Comparison of ENCODE assay signal across 26 cellular contexts in the genomic region with DNA sequence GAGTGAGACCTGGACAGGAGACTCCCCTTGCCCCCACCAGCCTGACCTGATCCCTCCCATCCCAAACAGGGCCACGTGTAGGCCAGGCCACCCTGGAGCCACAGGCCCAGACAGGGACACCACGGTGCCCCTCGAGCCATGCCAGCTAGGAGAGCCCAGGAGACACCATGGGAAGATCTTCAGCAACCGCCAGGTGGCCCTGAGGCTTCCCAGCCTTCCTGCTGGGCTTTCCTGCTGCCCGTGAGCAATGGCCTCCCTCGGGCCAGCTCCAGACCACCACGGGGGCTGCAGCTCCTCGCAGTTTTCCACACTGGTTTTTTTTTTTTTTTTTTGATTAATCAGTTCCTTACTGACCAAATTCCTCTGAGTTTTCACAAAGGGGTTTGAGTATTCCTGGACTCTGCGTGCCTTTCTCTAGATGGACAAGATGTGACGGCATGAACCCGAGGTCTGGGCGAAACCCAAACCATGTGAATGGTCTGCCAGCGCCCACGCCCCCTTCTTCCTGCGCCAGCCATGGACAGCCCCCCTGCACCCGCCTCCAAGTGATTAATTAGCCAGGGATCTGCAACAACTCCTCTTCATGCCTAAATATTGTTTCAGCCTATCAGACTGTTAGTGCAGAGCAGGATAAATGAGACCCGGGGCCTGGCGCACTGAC. TPM values are rescaled to one million over a fixed set of nuclear protein-coding genes. Genes with fewer than 3 reads are reported as not detected.
DNase-seq lines count a peak whose midpoint lies in the region; ATAC-seq and TF ChIP-seq lines count a peak whose summit lies in the region.
"Had no signal": no experiment of that assay in that cellular context is flagged by ENCODE, and none has a peak within 500 bp of the region (broad histone marks: within the 10 kb centered on the region; RNA-seq: fewer than 3 reads in every experiment).

No MANE protein-coding gene starts in this region.

- no peaks in the 10 kb centered on the region for H3K27me3 Mint-ChIP-seq in activated CD8-positive, alpha-beta memory T cell treated with anti-CD3 and anti-CD28 coated beads, Interleukin-2, amount 10 ng/mL, durations not matched to agents 7 days and 5 days
- no peaks in the 10 kb centered on the region for H3K27me3 Mint-ChIP-seq in natural killer cell (ENCODE audit: low read depth in 2 of 2)
- H3K27me3 Mint-ChIP-seq: activated naive CD4-positive, alpha-beta T cell treated with anti-CD3 and anti-CD28 coated beads, Interleukin-2, amount 10 ng/mL, durations not matched to agents 7 days and 5 days; activated T-helper 17 cell treated with anti-CD3 and anti-CD28 coated beads, Interleukin-2, amount 50 U/mL, for 72 hours; CD4-positive, alpha-beta T cell; stimulated activated naive B cell treated with anti-CD40 and anti-IgM and Interleukin-4, amounts not matched to agents 10 μg/mL and 1 μg/mL and 100 μg/mL, for 72 hours; type B pancreatic cell had no signal

- TF ChIP-seq CTCF in VCaP (conservative IDR thresholded peaks at IDR 0.05) (peak; percentile 11; the same call in 1 of the 2 replicates), hepatocyte (IDR thresholded peaks at IDR 0.05; ENCODE audit: poor library complexity) (no peak), spleen (IDR thresholded peaks at IDR 0.05 in 8 of 11, conservative IDR thresholded peaks at IDR 0.05 in 3 of 11) (peak in 4 of 11 experiments; percentile 4 to 27 (median 14)), natural killer cell (IDR thresholded peaks at IDR 0.05) (no peak)

- DNase-seq in Right ventricle myocardium superior (peak; percentile 28), cardiac septum (ENCODE audit: low spot score) (no peak), hepatocyte (ENCODE audit: low spot score) (peak; percentile 2), spleen (peak; percentile 54), islet precursor cell (no peak), natural killer cell (no peak)
- no peak for DNase-seq in activated CD8-positive, alpha-beta memory T cell treated with anti-CD3 and anti-CD28 coated beads, Interleukin-2, amount 10 ng/mL, durations not matched to agents 7 days and 5 days
- DNase-seq: activated CD4-positive, alpha-beta T cell treated with anti-CD3 and anti-CD28 coated beads for 4 hours; activated CD8-positive, alpha-beta T cell treated with anti-CD3 and anti-CD28 coated beads, Interleukin-2, amount 10 ng/mL, durations not matched to agents 7 days and 5 days; adrenal gland; CD4-positive, alpha-beta T cell; NCI-H1436; NCI-H2081; SIG-M5; stimulated activated CD4-positive, alpha-beta T cell treated with anti-CD3 and anti-CD28 coated beads, Interleukin-15, amount 100 ng/mL, for 24 hours; stimulated activated naive B cell treated with anti-CD40 and anti-IgM and Interleukin-4, amounts not matched to agents 10 μg/mL and 1 μg/mL and 100 μg/mL, for 72 hours; substantia nigra had no signal

- H3K4me1 Mint-ChIP-seq in activated CD8-positive, alpha-beta memory T cell treated with anti-CD3 and anti-CD28 coated beads, Interleukin-2, amount 10 ng/mL, durations not matched to agents 7 days and 5 days: no peaks in the 10 kb centered on the region
- H3K4me1 Mint-ChIP-seq in natural killer cell: no peaks in the 10 kb centered on the region
- H3K4me1 Mint-ChIP-seq: activated naive CD4-positive, alpha-beta T cell treated with anti-CD3 and anti-CD28 coated beads, Interleukin-2, amount 10 ng/mL, durations not matched to agents 7 days and 5 days; stimulated activated naive B cell treated with anti-CD40 and anti-IgM and Interleukin-4, amounts not matched to agents 10 μg/mL and 1 μg/mL and 100 μg/mL, for 72 hours had no signal

- no peaks in the 10 kb centered on the region for H3K9me3 ChIP-seq in hepatocyte (ENCODE audit: low read depth)
- no peaks in the 10 kb centered on the region for H3K9me3 ChIP-seq in spleen
- H3K9me3 ChIP-seq: adrenal gland, left lung, psoas muscle had no signal

- H2AFZ ChIP-seq in hepatocyte: no peak overlapping the region

- H3K36me3 Mint-ChIP-seq in activated CD8-positive, alpha-beta memory T cell treated with anti-CD3 and anti-CD28 coated beads, Interleukin-2, amount 10 ng/mL, durations not matched to agents 7 days and 5 days: no peaks in the 10 kb centered on the region
- no peaks in the 10 kb centered on the region for H3K36me3 Mint-ChIP-seq in natural killer cell
- H3K36me3 Mint-ChIP-seq: activated naive CD4-positive, alpha-beta T cell treated with anti-CD3 and anti-CD28 coated beads, Interleukin-2, amount 10 ng/mL, durations not matched to agents 7 days and 5 days; type B pancreatic cell had no signal

- no peak for TF ChIP-seq POLR2A in spleen (IDR thresholded peaks at IDR 0.05)

- H3K27ac ChIP-seq in VCaP (no peak overlapping the region), hepatocyte (no peak overlapping the region), spleen (no peak overlapping the region)
- H3K27ac ChIP-seq: adrenal gland, brain microvascular endothelial cell, left lung, psoas muscle, WERI-Rb-1 had no signal

- H3K79me2 ChIP-seq in hepatocyte: no peaks in the 10 kb centered on the region

- H3K9me2 ChIP-seq in hepatocyte (replicated peaks; ENCODE audit: insufficient read depth): no peaks in the 10 kb centered on the region

- CTCF ChIA-PET in activated CD8-positive, alpha-beta memory T cell treated with anti-CD3 and anti-CD28 coated beads, Interleukin-2, amount 10 ng/mL, durations not matched to agents 7 days and 5 days (lab: Charles Lee): interaction anchor here (1.0 to 1.8 kb wide), 4 partner anchors 54 to 112 kb away, joined by 3 to 5 read pairs (median 3); no protein-coding TSS in a partner anchor

- ATAC-seq in Right ventricle myocardium superior (ENCODE audit: poor library complexity): no peak
- ATAC-seq in activated CD8-positive, alpha-beta memory T cell treated with anti-CD3 and anti-CD28 coated beads, Interleukin-2, amount 10 ng/mL, durations not matched to agents 7 days and 5 days: no peak
- no peak for ATAC-seq in natural killer cell
- ATAC-seq: activated CD8-positive, alpha-beta T cell treated with anti-CD3 and anti-CD28 coated beads, Interleukin-2, amount 10 ng/mL, durations not matched to agents 7 days and 5 days; activated T-helper 17 cell treated with anti-CD3 and anti-CD28 coated beads, Interleukin-2, amount 50 U/mL, for 72 hours; stimulated activated naive B cell treated with anti-CD40 and anti-IgM and Interleukin-4, amounts not matched to agents 10 μg/mL and 1 μg/mL and 100 μg/mL, for 72 hours had no signal

- H3K36me3 ChIP-seq in hepatocyte (replicated peaks; ENCODE audit: insufficient read depth, low read depth) (no peaks in the 10 kb centered on the region), spleen (peaks cover 0 to 75% (median 4%) of the 10 kb centered on the region in 6 donors)
- H3K36me3 ChIP-seq: adrenal gland, brain microvascular endothelial cell, WERI-Rb-1 had no signal

- H3K4me3 ChIP-seq in hepatocyte: no peak overlapping the region
- no peak overlapping the region for H3K4me3 ChIP-seq in spleen
- H3K4me3 ChIP-seq: adrenal gland, left lung, psoas muscle had no signal

- no peaks in the 10 kb centered on the region for H3K9me3 Mint-ChIP-seq in activated CD8-positive, alpha-beta memory T cell treated with anti-CD3 and anti-CD28 coated beads, Interleukin-2, amount 10 ng/mL, durations not matched to agents 7 days and 5 days (ENCODE audit: low read depth)
- no peaks in the 10 kb centered on the region for H3K9me3 Mint-ChIP-seq in natural killer cell
- H3K9me3 Mint-ChIP-seq: activated naive CD4-positive, alpha-beta T cell treated with anti-CD3 and anti-CD28 coated beads, Interleukin-2, amount 10 ng/mL, durations not matched to agents 7 days and 5 days; activated T-helper 17 cell treated with anti-CD3 and anti-CD28 coated beads, Interleukin-2, amount 50 U/mL, for 72 hours; CD4-positive, alpha-beta T cell; H9; stimulated activated naive B cell treated with anti-CD40 and anti-IgM and Interleukin-4, amounts not matched to agents 10 μg/mL and 1 μg/mL and 100 μg/mL, for 72 hours; type B pancreatic cell had no signal

- WGBS in hepatocyte (ENCODE audit: low lambda C conversion rate, missing lambda C conversion rate): 90% methylated on average over 18 of the region's 18 CpGs
- WGBS in spleen, 5 donors: 75 to 86% (median 84%) methylated on average over 18 of the region's 18 CpGs

- no peak overlapping the region for H3K4me3 Mint-ChIP-seq in activated CD8-positive, alpha-beta memory T cell treated with anti-CD3 and anti-CD28 coated beads, Interleukin-2, amount 10 ng/mL, durations not matched to agents 7 days and 5 days
- no peak overlapping the region for H3K4me3 Mint-ChIP-seq in natural killer cell
- H3K4me3 Mint-ChIP-seq: activated CD8-positive, alpha-beta T cell treated with anti-CD3 and anti-CD28 coated beads, Interleukin-2, amount 10 ng/mL, durations not matched to agents 7 days and 5 days; activated naive CD4-positive, alpha-beta T cell treated with anti-CD3 and anti-CD28 coated beads, Interleukin-2, amount 10 ng/mL, durations not matched to agents 7 days and 5 days; activated T-helper 17 cell treated with anti-CD3 and anti-CD28 coated beads, Interleukin-2, amount 50 U/mL, for 72 hours; CD4-positive, alpha-beta T cell; H9; stimulated activated naive B cell treated with anti-CD40 and anti-IgM and Interleukin-4, amounts not matched to agents 10 μg/mL and 1 μg/mL and 100 μg/mL, for 72 hours; type B pancreatic cell had no signal

- intact Hi-C loops in Right ventricle myocardium superior (cut with DNase I): no loop called here
- intact Hi-C loops in cardiac septum (cut with DNase I): no loop called here
- intact Hi-C loops in spleen (cut with DNase I; ENCODE audit: low total_unique reads): no loop called here
- intact Hi-C loops in natural killer cell (cut with micrococcal nuclease): no loop called here

- H4K20me1 ChIP-seq in hepatocyte (ENCODE audit: insufficient read depth, poor library complexity, severe bottlenecking): no peaks in the 10 kb centered on the region

- no peak overlapping the region for H3K27ac Mint-ChIP-seq in activated CD8-positive, alpha-beta memory T cell treated with anti-CD3 and anti-CD28 coated beads, Interleukin-2, amount 10 ng/mL, durations not matched to agents 7 days and 5 days
- H3K27ac Mint-ChIP-seq in natural killer cell: no peak overlapping the region
- H3K27ac Mint-ChIP-seq: activated CD8-positive, alpha-beta T cell treated with anti-CD3 and anti-CD28 coated beads, Interleukin-2, amount 10 ng/mL, durations not matched to agents 7 days and 5 days; activated naive CD4-positive, alpha-beta T cell treated with anti-CD3 and anti-CD28 coated beads, Interleukin-2, amount 10 ng/mL, durations not matched to agents 7 days and 5 days; activated T-helper 17 cell treated with anti-CD3 and anti-CD28 coated beads, Interleukin-2, amount 50 U/mL, for 72 hours; CD4-positive, alpha-beta T cell; H9; stimulated activated naive B cell treated with anti-CD40 and anti-IgM and Interleukin-4, amounts not matched to agents 10 μg/mL and 1 μg/mL and 100 μg/mL, for 72 hours; type B pancreatic cell had no signal

- H3K4me1 ChIP-seq in hepatocyte (ENCODE audit: insufficient read depth) (peaks cover 17% of the 10 kb centered on the region), spleen (peaks cover 0 to 13% (median 4%) of the 10 kb centered on the region in 6 donors)
- H3K4me1 ChIP-seq: adrenal gland had no signal

- no peak overlapping the region for H3K4me2 ChIP-seq in hepatocyte

- no peaks in the 10 kb centered on the region for H3K27me3 ChIP-seq in hepatocyte
- no peaks in the 10 kb centered on the region for H3K27me3 ChIP-seq in spleen (replicated peaks in 1 of 7)
- H3K27me3 ChIP-seq: adrenal gland, brain microvascular endothelial cell, left lung had no signal

RNA-seq across cellular contexts. Expression of gene TBX1, which starts 40.9 kb away (rescaled TPM):
- total RNA-seq in Right ventricle myocardium superior: 3.2 TPM
- total RNA-seq in cardiac septum: 0.48 TPM
- total RNA-seq in hepatocyte: not detected in 2 replicates
- polyA plus RNA-seq in hepatocyte: 0.07 and 1.1 TPM in 2 replicates
- total RNA-seq in spleen: 10 to 100 TPM in 1 of 7 donors, 1 to 10 TPM in 3, under 1 TPM in 3; 0.23 to 10.5 (median 3.1) TPM
- under 1 TPM; 0.17 to 0.71 (median 0.61) TPM for polyA plus RNA-seq in spleen
- 1 to 10 TPM in 1 of 2 experiments, under 1 TPM in 1; 0.91 to 1.1 TPM for total RNA-seq in activated CD8-positive, alpha-beta memory T cell treated with anti-CD3 and anti-CD28 coated beads, Interleukin-2, amount 10 ng/mL, durations not matched to agents 7 days and 5 days
- 1 to 10 TPM; 2.0 to 4.6 (median 3.2) TPM for total RNA-seq in natural killer cell
- total RNA-seq: activated T-helper 17 cell treated with anti-CD3 and anti-CD28 coated beads, Interleukin-2, amount 50 U/mL, for 72 hours; CD4-positive, alpha-beta T cell had no signal

RNA-seq across cellular contexts. Expression of gene GNB1L, which starts 53.2 kb away (rescaled TPM):
- total RNA-seq in Right ventricle myocardium superior (2.5 TPM), cardiac septum (2.0 TPM), hepatocyte (2.6 and 4.1 TPM in 2 replicates), spleen (1 to 10 TPM; 5.7 to 8.1 (median 7.9) TPM), natural killer cell (1 to 10 TPM; 5.1 to 5.3 (median 5.3) TPM)
- polyA plus RNA-seq in hepatocyte (8.5 TPM in 2 replicates), spleen (10 to 100 TPM in 2 of 3 donors, 1 to 10 TPM in 1; 7.7 to 10.4 (median 10.1) TPM)
- total RNA-seq in activated CD8-positive, alpha-beta memory T cell treated with anti-CD3 and anti-CD28 coated beads, Interleukin-2, amount 10 ng/mL, durations not matched to agents 7 days and 5 days: 10 to 100 TPM; 13.7 to 14.7 TPM

RNA-seq across cellular contexts. Expression of gene RTL10, which starts 53.2 kb away (rescaled TPM):
- total RNA-seq in Right ventricle myocardium superior: 6.2 TPM
- total RNA-seq in cardiac septum: 6.3 TPM
- 12.3 and 15.9 TPM in 2 replicates for total RNA-seq in hepatocyte
- polyA plus RNA-seq in hepatocyte: 12.9 and 13.0 TPM in 2 replicates
- total RNA-seq in spleen: 10 to 100 TPM; 17.0 to 22.9 (median 18.8) TPM
- polyA plus RNA-seq in spleen: 10 to 100 TPM in 2 of 3 donors, 1 to 10 TPM in 1; 8.3 to 13.4 (median 10.8) TPM
- 10 to 100 TPM; 12.8 to 15.9 TPM for total RNA-seq in activated CD8-positive, alpha-beta memory T cell treated with anti-CD3 and anti-CD28 coated beads, Interleukin-2, amount 10 ng/mL, durations not matched to agents 7 days and 5 days
- 10 to 100 TPM in 2 of 3 donors, 1 to 10 TPM in 1; 6.4 to 12.5 (median 11.7) TPM for total RNA-seq in natural killer cell

Comparison
In these comparisons a context has a peak if more than half of its experiments do, and no peak if none do; other contexts are left out.
1. DNase-seq: peak in Right ventricle myocardium superior (single experiment), hepatocyte (single experiment) and spleen (single experiment); none in cardiac septum (single experiment), islet precursor cell (single experiment), activated CD8-positive, alpha-beta memory T cell treated with anti-CD3 and anti-CD28 coated beads, Interleukin-2, amount 10 ng/mL, durations not matched to agents 7 days and 5 days (single experiment) and natural killer cell (single experiment).